Comparison of ENCODE assay signal across 1 cellular context in the genomic region with DNA sequence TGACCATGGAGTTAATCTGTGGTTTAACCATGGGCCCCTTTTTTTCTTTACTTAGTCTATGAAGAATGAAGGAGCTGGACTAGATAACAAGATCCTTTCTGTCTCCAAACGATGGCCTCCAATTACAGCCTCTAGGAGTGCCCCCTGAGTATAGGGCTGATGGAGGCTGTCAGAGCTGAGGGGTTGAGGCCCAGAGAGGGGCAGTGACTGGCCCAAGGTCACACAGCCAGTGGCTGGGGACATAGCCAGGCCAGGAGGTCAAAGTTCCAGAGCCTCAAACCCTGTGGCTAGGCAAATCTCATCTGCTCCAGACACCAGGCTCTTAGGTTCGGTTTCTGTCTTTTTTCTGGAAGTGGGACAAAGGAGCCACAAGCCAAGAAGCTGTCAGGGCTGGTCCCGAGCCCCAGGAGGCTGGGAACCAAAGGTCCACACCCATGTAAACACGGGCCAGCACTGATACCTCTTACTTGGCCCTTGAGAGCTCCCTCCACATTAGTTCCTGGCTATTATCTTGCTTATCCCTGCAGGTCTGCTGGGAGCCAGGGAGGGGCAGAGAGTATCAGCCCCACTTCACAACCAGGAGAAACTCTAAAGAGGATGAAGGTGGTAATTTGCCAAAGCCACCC.
TF ChIP-seq lines count a peak whose summit lies in the region.

No MANE protein-coding gene starts in this region.

TF ChIP-seq in K562, 482 proteins besides CTCF, POLR2A, EP300 and RAD21:
- TF ChIP-seq PTRF (tag; IDR thresholded peaks at IDR 0.05) (no peak), NFE2L1 (tag; IDR thresholded peaks at IDR 0.05; ENCODE audit: borderline replicate concordance, low read depth) (no peak), PHTF2 (CRISPR knock-in tag; IDR thresholded peaks at IDR 0.05) (no peak), EZH2 (IDR thresholded peaks at IDR 0.05; ENCODE audit: borderline replicate concordance, low read depth, low read length) (no peak), RBM14 (IDR thresholded peaks at IDR 0.05; ENCODE audit: borderline replicate concordance, insufficient read depth, low read depth, low read length) (no peak), ZNF551 (CRISPR knock-in tag; IDR thresholded peaks at IDR 0.05) (no peak), CEBPB (tag; IDR thresholded peaks at IDR 0.05) (no peak), SMARCA5 (IDR thresholded peaks at IDR 0.05) (0 out of 2 replicates have a peak, but pooled peaks have one; percentile 54), SMAD1 (IDR thresholded peaks at IDR 0.05; ENCODE audit: low read depth, low read length, partially characterized antibody) (no peak), ZFP91 (CRISPR knock-in tag; IDR thresholded peaks at IDR 0.05) (no peak), GABPB2 (CRISPR knock-in tag; conservative IDR thresholded peaks at IDR 0.05) (no peak), EP400 (IDR thresholded peaks at IDR 0.05) (no peak), KDM1A (IDR thresholded peaks at IDR 0.05) (peak; percentile 41 to 70; a peak in 2 of 4 replicates), ADNP (tag; IDR thresholded peaks at IDR 0.05) (0 out of 2 replicates have a peak, but pooled peaks have one; percentile 37), HOXB6 (CRISPR knock-in tag; IDR thresholded peaks at IDR 0.05; ENCODE audit: borderline replicate concordance) (no peak), ZBTB43 (CRISPR knock-in tag; IDR thresholded peaks at IDR 0.05) (no peak), RCOR1 (IDR thresholded peaks at IDR 0.05; ENCODE audit: borderline replicate concordance in 1 of 2, low read depth in 2 of 2, low read length in 2 of 2) (0 out of 4 replicates have a peak, but pooled peaks of 1 of the 2 experiments have one; percentile 15), SNIP1 (IDR thresholded peaks at IDR 0.05; ENCODE audit: low read depth) (no peak), DLX4 (CRISPR knock-in tag; IDR thresholded peaks at IDR 0.05) (no peak), CREM (IDR thresholded peaks at IDR 0.05; ENCODE audit: low read depth) (no peak), ARID2 (IDR thresholded peaks at IDR 0.05) (no peak), BCOR (IDR thresholded peaks at IDR 0.05) (peak; percentile 84), RBM25 (IDR thresholded peaks at IDR 0.05; ENCODE audit: low read depth, low read length, severe bottlenecking) (peak; percentile 57), PTBP1 (IDR thresholded peaks at IDR 0.05; ENCODE audit: low read depth, low read length) (peak; percentile 72; the same call in 1 of the 2 replicates), XRCC4 (IDR thresholded peaks at IDR 0.05; ENCODE audit: extremely low read depth, insufficient read depth, insufficient read length) (no peak), ZFP36 (IDR thresholded peaks at IDR 0.05; ENCODE audit: low read depth, low read length, partially characterized antibody) (peak; percentile 86)
